ENCODE assay signal across 15 cellular contexts in genomic region chr12:1282670-1283361, GRCh38.
DNase-seq lines count a peak whose midpoint lies in the region; ATAC-seq and TF ChIP-seq lines count a peak whose summit lies in the region.
"Had no signal": no experiment of that assay in that cellular context is flagged by ENCODE, and none has a peak within 500 bp of the region (broad histone marks: within the 10 kb centered on the region; RNA-seq: fewer than 3 reads in every experiment).

No MANE protein-coding gene starts in this region.

- H3K4me1 Mint-ChIP-seq in GM23338, result peaks cover 10% of the 10 kb centered on the region; the same call in 2 of the 3 replicates

- no peaks in the 10 kb centered on the region for H3K27me3 ChIP-seq in GM23338 (ENCODE audit: insufficient read depth)
- no peaks in the 10 kb centered on the region for H3K27me3 ChIP-seq in right cardiac atrium (ENCODE audit: control insufficient read depth, insufficient read depth)
- H3K27me3 ChIP-seq in testis, result no peaks in the 10 kb centered on the region

- no peak overlapping the region for H2AFZ ChIP-seq in GM23338

- 62% methylated on average over 5 of the region's 5 CpGs for whole genome bisulfite sequencing in right cardiac atrium
- 41 to 53% methylated on average over 5 of the region's 5 CpGs for WGBS in testis, 2 donors

- no peak overlapping the region; the same call in 1 of the 2 replicates for H3K27ac Mint-ChIP-seq in GM23338
- H3K27ac Mint-ChIP-seq: CD4-positive, alpha-beta T cell; T-cell had no signal

- no peak for ATAC-seq in GM23338
- ATAC-seq in right cardiac atrium, result peak; percentile 59 to 88
- ATAC-seq in GM18519 (IDR thresholded peaks at IDR 0.05; ENCODE audit: low FRiP score, unreplicated experiment), result no peak
- ATAC-seq: activated CD4-positive, CD25-positive, alpha-beta regulatory T cell treated with anti-CD3 and anti-CD28 coated beads, Interleukin-2, amount 50 U/mL, for 24 hours; activated T-cell treated with anti-CD3 and anti-CD28 coated beads, Interleukin-2, amount 50 U/mL, for 4 hours; stimulated activated naive CD8-positive, alpha-beta T cell treated with anti-CD3 and anti-CD28 coated beads, Interleukin-15, Interleukin-2, amounts not matched to agents 100 U/mL and 50 U/mL, for 24 hours; T-cell had no signal

- no peak for TF ChIP-seq POLR2A in testis (IDR thresholded peaks at IDR 0.05)

- H3K9me2 ChIP-seq in GM23338 (ENCODE audit: insufficient read depth), result no peaks in the 10 kb centered on the region

- no peaks in the 10 kb centered on the region for H3K9me3 Mint-ChIP-seq in GM23338
- H3K9me3 Mint-ChIP-seq: activated T-cell treated with anti-CD3 and anti-CD28 coated beads, Interleukin-2, amount 50 U/mL, for 4 hours; CD4-positive, alpha-beta T cell; T-cell had no signal

- TF ChIP-seq CTCF in GM23338 (conservative IDR thresholded peaks at IDR 0.05; ENCODE audit: low read depth in 2 of 2) (no peak), testis (IDR thresholded peaks at IDR 0.05) (no peak)

- H4K20me1 ChIP-seq in GM23338 (replicated peaks; ENCODE audit: insufficient read depth), result no peaks in the 10 kb centered on the region

- no peak overlapping the region for H3K4me3 Mint-ChIP-seq in GM23338
- H3K4me3 Mint-ChIP-seq: activated T-cell treated with anti-CD3 and anti-CD28 coated beads, Interleukin-2, amount 50 U/mL, for 4 hours; CD4-positive, alpha-beta T cell; T-cell had no signal

- no peaks in the 10 kb centered on the region for H3K27me3 Mint-ChIP-seq in GM23338 (ENCODE audit: insufficient read depth, low read depth, poor library complexity)
- H3K27me3 Mint-ChIP-seq: CD4-positive, alpha-beta T cell; T-cell had no signal

- H3K36me3 Mint-ChIP-seq in GM23338 (ENCODE audit: low read depth), result no peaks in the 10 kb centered on the region

- H3K27ac ChIP-seq in GM23338 (ENCODE audit: low read depth) (no peak overlapping the region), right cardiac atrium (ENCODE audit: low read length) (no peak overlapping the region), testis (peak overlapping the region; percentile 34 to 62)

- H3K79me2 ChIP-seq in GM23338 (replicated peaks; ENCODE audit: insufficient read depth), result no peaks in the 10 kb centered on the region

- intact Hi-C loops in right cardiac atrium (cut with DNase I) (no loop called here), testis (cut with DNase I; ENCODE audit: low total_unique reads) (no loop called here)

- H3K36me3 ChIP-seq in GM23338 (ENCODE audit: insufficient read depth) (no peaks in the 10 kb centered on the region), testis (ENCODE audit: low read depth, missing control alignments) (no peaks in the 10 kb centered on the region)

- H3K9me3 ChIP-seq in right cardiac atrium (ENCODE audit: control insufficient read depth, low read length), result no peaks in the 10 kb centered on the region
- H3K9me3 ChIP-seq in testis, result no peaks in the 10 kb centered on the region

- H3F3A ChIP-seq in GM23338 (replicated peaks; ENCODE audit: low read depth), result no peaks in the 10 kb centered on the region

- no peak overlapping the region for H3K4me2 ChIP-seq in GM23338

- DNase-seq in GM23338 (ENCODE audit: low spot score) (peak; percentile 14), cerebellum (ENCODE audit: low spot score) (peak; percentile 34), right cardiac atrium (peak; percentile 36 to 85 (median 71)), testis (peak; percentile 86), NCI-H2107 (lab: John Stamatoyannopoulos, UW) (no peak), cortex of kidney (lab: John Stamatoyannopoulos, UW) (no peak)
- DNase-seq in activated CD4-positive, alpha-beta T cell treated with anti-CD3 and anti-CD28 coated beads, Interleukin-2, amount 50 U/mL, for 4 hours, result no peak
- DNase-seq: activated T-cell treated with anti-CD3 and anti-CD28 coated beads, Interleukin-2, amount 50 U/mL, for 4 hours; CD4-positive, alpha-beta T cell; GF-D8; stimulated activated CD4-positive, alpha-beta T cell treated with anti-CD3 and anti-CD28 coated beads, Interleukin-4, amount 100 ng/mL, for 4 hours; stimulated activated naive CD8-positive, alpha-beta T cell treated with anti-CD3 and anti-CD28 coated beads, Interleukin-15, Interleukin-2, amounts not matched to agents 100 U/mL and 50 U/mL, for 24 hours; T-cell had no signal

- peaks cover 6% of the 10 kb centered on the region; the same call in 1 of the 2 replicates for H3K4me1 ChIP-seq in GM23338 (ENCODE audit: insufficient read depth)
- H3K4me1 ChIP-seq in right cardiac atrium (ENCODE audit: control insufficient read depth, insufficient read depth, low read length), result peaks cover 2% of the 10 kb centered on the region
- H3K4me1 ChIP-seq in testis, result peaks cover 10% of the 10 kb centered on the region

- H3K4me3 ChIP-seq in GM23338 (no peak overlapping the region), right cardiac atrium (ENCODE audit: low read length) (no peak overlapping the region), testis (no peak overlapping the region)

TF ChIP-seq in GM23338, 12 proteins besides CTCF, POLR2A, EP300 and RAD21 (continues in another document):
- TF ChIP-seq REST (IDR thresholded peaks at IDR 0.05; ENCODE audit: unreplicated experiment) (no peak), CREB1 (CRISPR knock-in tag; IDR thresholded peaks at IDR 0.05; ENCODE audit: low read depth) (no peak), ZNF114 (CRISPR knock-in tag; IDR thresholded peaks at IDR 0.05) (no peak), ZNF331 (CRISPR knock-in tag; IDR thresholded peaks at IDR 0.05; ENCODE audit: low read depth) (no peak)

Comparison
In these comparisons a context has a peak if more than half of its experiments do, and no peak if none do; other contexts are left out.
1. ATAC-seq: peak in right cardiac atrium (2 of 2); none in GM23338 (single experiment) and GM18519 (single experiment).
2. DNase-seq: peak in GM23338 (single experiment), cerebellum (single experiment), right cardiac atrium (3 of 3) and testis (single experiment); none in NCI-H2107 (single experiment), cortex of kidney (single experiment) and activated CD4-positive, alpha-beta T cell treated with anti-CD3 and anti-CD28 coated beads, Interleukin-2, amount 50 U/mL, for 4 hours (0 of 2).
3. H3K27ac ChIP-seq: peak in testis (2 of 2); none in GM23338 (single experiment) and right cardiac atrium (single experiment).